Comparison of ENCODE assay signal across 8 cellular contexts in genomic region chr20:51497542-51498467, GRCh38. TPM values are rescaled to one million over a fixed set of nuclear protein-coding genes. Genes with fewer than 3 reads are reported as not detected.
A peak's percentile ranks its signal among the peaks of the same experiment; 100 is the strongest.
DNase-seq lines count a peak whose midpoint lies in the region; ATAC-seq and TF ChIP-seq lines count a peak whose summit lies in the region.

No MANE protein-coding gene starts in this region.

- peak overlapping the region; percentile 93 for H3K4me3 Mint-ChIP-seq in natural killer cell treated with Interleukin-12 subunit alpha and Interleukin-12 subunit beta and Interleukin-15 and Interleukin-18, amount 100 ng/mL, for 72 hours

- peak; percentile 32 to 49 for DNase-seq in NOMO-1 (lab: John Stamatoyannopoulos, UW; ENCODE audit: unreplicated experiment in 2 of 2)
- peak; percentile 59 for DNase-seq in activated naive CD4-positive, alpha-beta T cell treated with Interleukin-2 at 50 U/mL for 16 hours
- peak; percentile 86 for DNase-seq in natural killer cell treated with Interleukin-12 subunit alpha and Interleukin-12 subunit beta and Interleukin-15 and Interleukin-18, amount 100 ng/mL, for 72 hours (ENCODE audit: low spot score)
- no peak for DNase-seq in LoVo (ENCODE audit: low spot score)
- DNase-seq in NCI-H146 (lab: John Stamatoyannopoulos, UW) = no peak

- no peaks in the 10 kb centered on the region for H3K27me3 Mint-ChIP-seq in natural killer cell treated with Interleukin-12 subunit alpha and Interleukin-12 subunit beta and Interleukin-15 and Interleukin-18, amount 100 ng/mL, for 72 hours

- peak overlapping the region; percentile 93 to 97 for H3K27ac Mint-ChIP-seq in natural killer cell treated with Interleukin-12 subunit alpha and Interleukin-12 subunit beta and Interleukin-15 and Interleukin-18, amount 100 ng/mL, for 72 hours

- H3K36me3 Mint-ChIP-seq in natural killer cell treated with Interleukin-12 subunit alpha and Interleukin-12 subunit beta and Interleukin-15 and Interleukin-18, amount 100 ng/mL, for 72 hours = peaks cover 22% of the 10 kb centered on the region

- ATAC-seq in GM18868 (IDR thresholded peaks at IDR 0.05; ENCODE audit: unreplicated experiment) (peak; percentile 45), GM19397 (IDR thresholded peaks at IDR 0.05; ENCODE audit: unreplicated experiment) (no peak), GM18505 (IDR thresholded peaks at IDR 0.05; ENCODE audit: unreplicated experiment) (no peak)
- ATAC-seq in natural killer cell treated with Interleukin-12 subunit alpha and Interleukin-12 subunit beta and Interleukin-15 and Interleukin-18, amount 100 ng/mL, for 72 hours = peak; percentile 32 to 50

- peaks cover 4% of the 10 kb centered on the region for H3K9me3 Mint-ChIP-seq in natural killer cell treated with Interleukin-12 subunit alpha and Interleukin-12 subunit beta and Interleukin-15 and Interleukin-18, amount 100 ng/mL, for 72 hours

- H3K4me1 Mint-ChIP-seq in natural killer cell treated with Interleukin-12 subunit alpha and Interleukin-12 subunit beta and Interleukin-15 and Interleukin-18, amount 100 ng/mL, for 72 hours (ENCODE audit: low read depth in 2 of 2) = peaks cover 87 to 99% of the 10 kb centered on the region in 2 donors

- no peak for TF ChIP-seq POLR2A in GM18505 (IDR thresholded peaks at IDR 0.05; ENCODE audit: borderline replicate concordance, extremely low read depth, insufficient read depth, insufficient read length)

RNA-seq across cellular contexts. Expression of gene NFATC2, which starts 44.7 kb away (rescaled TPM):
- 10 to 100 TPM; 83.3 to 97.1 TPM for total RNA-seq in natural killer cell treated with Interleukin-12 subunit alpha and Interleukin-12 subunit beta and Interleukin-15 and Interleukin-18, amount 100 ng/mL, for 72 hours

Comparison
In these comparisons a context has a peak if more than half of its experiments do, and no peak if none do; other contexts are left out.
1. ATAC-seq: peak in GM18868 (single experiment) and natural killer cell treated with Interleukin-12 subunit alpha and Interleukin-12 subunit beta and Interleukin-15 and Interleukin-18, amount 100 ng/mL, for 72 hours (2 of 2); none in GM19397 (single experiment) and GM18505 (single experiment).
2. DNase-seq: peak in NOMO-1 (2 of 2), activated naive CD4-positive, alpha-beta T cell treated with Interleukin-2 at 50 U/mL for 16 hours (single experiment) and natural killer cell treated with Interleukin-12 subunit alpha and Interleukin-12 subunit beta and Interleukin-15 and Interleukin-18, amount 100 ng/mL, for 72 hours (single experiment); none in LoVo (single experiment) and NCI-H146 (single experiment).